In the genomic region with DNA sequence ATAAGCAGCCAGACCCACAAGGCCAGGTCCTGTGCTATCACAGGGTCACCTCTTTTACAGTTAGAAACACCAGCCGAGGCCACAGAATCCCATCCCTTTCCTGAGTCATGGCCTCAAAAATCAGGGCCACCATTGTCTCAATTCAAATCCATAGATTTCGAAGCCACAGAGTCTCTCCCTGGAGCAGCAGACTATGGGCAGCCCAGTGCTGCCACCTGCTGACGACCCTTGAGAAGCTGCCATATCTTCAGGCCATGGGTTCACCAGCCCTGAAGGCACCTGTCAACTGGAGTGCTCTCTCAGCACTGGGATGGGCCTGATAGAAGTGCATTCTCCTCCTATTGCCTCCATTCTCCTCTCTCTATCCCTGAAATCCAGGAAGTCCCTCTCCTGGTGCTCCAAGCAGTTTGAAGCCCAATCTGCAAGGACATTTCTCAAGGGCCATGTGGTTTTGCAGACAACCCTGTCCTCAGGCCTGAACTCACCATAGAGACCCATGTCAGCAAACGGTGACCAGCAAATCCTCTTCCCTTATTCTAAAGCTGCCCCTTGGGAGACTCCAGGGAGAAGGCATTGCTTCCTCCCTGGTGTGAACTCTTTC, we compare ENCODE assay signal across 7 cellular contexts.
DNase-seq lines count a peak whose midpoint lies in the region; ATAC-seq, FAIRE-seq and TF ChIP-seq lines count a peak whose summit lies in the region.

No MANE protein-coding gene starts in this region.

- no peak for ATAC-seq in HG03432 (IDR thresholded peaks at IDR 0.05; ENCODE audit: unreplicated experiment)

- DNase-seq in GM18507 (ENCODE audit: extremely low spot score, insufficient read length, low read depth) (peak; percentile 54), NCI-H1694 (lab: John Stamatoyannopoulos, UW) (peak; percentile 15), UCSD-AML1 (lab: John Stamatoyannopoulos, UW; ENCODE audit: unreplicated experiment) (peak; percentile 72), brain microvascular endothelial cell (peak; percentile 56), iPS-NIHi11 (ENCODE audit: low spot score) (peak; percentile 92)
- peak; percentile 77 for DNase-seq in stimulated activated CD4-positive, alpha-beta T cell treated with anti-CD3 and anti-CD28 coated beads, Interleukin-15, amount 100 ng/mL, for 24 hours

- FAIRE-seq in GM18507 (lab: Jason Lieb, UNC), result peak; percentile 47

- no peaks in the 10 kb centered on the region for H3K36me3 ChIP-seq in brain microvascular endothelial cell (replicated peaks)

- H3K27ac ChIP-seq in brain microvascular endothelial cell, result no peak overlapping the region

- no peak overlapping the region for H3K4me3 ChIP-seq in brain microvascular endothelial cell (ENCODE audit: low read depth, low read length)

- H3K27me3 ChIP-seq in brain microvascular endothelial cell (replicated peaks), result no peaks in the 10 kb centered on the region

- in situ Hi-C loops in brain microvascular endothelial cell (cut with HindIII; ENCODE audit: low pct_ligation_motif_present, low sequenced_read_pairs), result no loop called here

- TF ChIP-seq CTCF in brain microvascular endothelial cell (IDR thresholded peaks at IDR 0.05; ENCODE audit: low read depth, low read length, missing control alignments), result peak; percentile 96

Comparison
In these comparisons a context has a peak if more than half of its experiments do, and no peak if none do; other contexts are left out.
1. DNase-seq: peak in every context shown above with its lines; median percentile 92 in iPS-NIHi11; 77 in stimulated activated CD4-positive, alpha-beta T cell treated with anti-CD3 and anti-CD28 coated beads, Interleukin-15, amount 100 ng/mL, for 24 hours; 72 in UCSD-AML1; 56 in brain microvascular endothelial cell; 54 in GM18507; 15 in NCI-H1694.